12 cellular contexts compared by ENCODE assay signal in genomic region chr6:158038291-158039177, GRCh38. TPM values are rescaled to one million over a fixed set of nuclear protein-coding genes. Genes with fewer than 3 reads are reported as not detected.
A peak's percentile ranks its signal among the peaks of the same experiment; 100 is the strongest.
DNase-seq lines count a peak whose midpoint lies in the region; ATAC-seq and TF ChIP-seq lines count a peak whose summit lies in the region.
"Had no signal": no experiment of that assay in that cellular context is flagged by ENCODE, and none has a peak within 500 bp of the region (broad histone marks: within the 10 kb centered on the region; RNA-seq: fewer than 3 reads in every experiment).

No MANE protein-coding gene starts in this region.

- 93% methylated on average over 21 of the region's 21 CpGs for WGBS in hepatocyte (ENCODE audit: low lambda C conversion rate, missing lambda C conversion rate)

- DNase-seq in activated effector memory CD4-positive, alpha-beta T cell treated with anti-CD3 and anti-CD28 coated beads, Interleukin-2, amount 50 U/mL, for 16 hours, result peak; percentile 50
- DNase-seq in activated effector memory CD4-positive, alpha-beta T cell treated with Interleukin-2 at 50 U/mL for 16 hours, result no peak
- no peak for DNase-seq in WTC11 (ENCODE audit: low spot score)
- peak; percentile 3 for DNase-seq in hepatocyte (ENCODE audit: low spot score)
- DNase-seq in thoracic aorta (ENCODE audit: low spot score), result no peak
- no peak for DNase-seq in NCI-H2107 treated with DMSO at 0.1 percent for 48 hours (lab: John Stamatoyannopoulos, UW; ENCODE audit: unreplicated experiment)
- DNase-seq in DMS 273 treated with DMSO at 0.1 percent for 48 hours (lab: John Stamatoyannopoulos, UW), result no peak
- DNase-seq: amygdala, NCI-H2081 treated with DMSO at 0.1 percent for 48 hours, SIG-M5, small intestine had no signal

- H3K79me2 ChIP-seq in hepatocyte, result peaks cover 23% of the 10 kb centered on the region

- CTCF ChIA-PET in WTC11 (lab: Charles Lee), result interaction anchor here (1.0 to 1.2 kb wide), 2 partner anchors 12 to 13 kb away, joined by 4 read pairs; no protein-coding TSS in a partner anchor

- no peaks in the 10 kb centered on the region; the same call in 1 of the 2 replicates for H3K27me3 Mint-ChIP-seq in WTC11 (ENCODE audit: low read depth)

- H3K9me3 Mint-ChIP-seq in WTC11, result peaks cover 6% of the 10 kb centered on the region

- peak overlapping the region; percentile 23 for H3K27ac Mint-ChIP-seq in WTC11

- H3K4me3 ChIP-seq in hepatocyte (no peak overlapping the region), thoracic aorta (no peak overlapping the region)

- TF ChIP-seq CTCF in WTC11 (IDR thresholded peaks at IDR 0.05) (no peak), hepatocyte (IDR thresholded peaks at IDR 0.05; ENCODE audit: poor library complexity) (no peak), thoracic aorta (IDR thresholded peaks at IDR 0.05) (no peak)

- H2AFZ ChIP-seq in hepatocyte, result no peak overlapping the region

- H3K36me3 Mint-ChIP-seq in WTC11, result peaks cover 5% of the 10 kb centered on the region

- H3K27me3 ChIP-seq in hepatocyte (no peaks in the 10 kb centered on the region), thoracic aorta (replicated peaks; ENCODE audit: insufficient read depth) (no peaks in the 10 kb centered on the region)

- no peaks in the 10 kb centered on the region for H3K9me2 ChIP-seq in hepatocyte (replicated peaks; ENCODE audit: insufficient read depth)

- H3K27ac ChIP-seq in hepatocyte (peak overlapping the region; percentile 83), thoracic aorta (peak overlapping the region; percentile 88 to 97)

- no peak overlapping the region for H3K4me2 ChIP-seq in hepatocyte

- H3K4me1 ChIP-seq in hepatocyte (ENCODE audit: insufficient read depth) (peaks cover 55% of the 10 kb centered on the region), thoracic aorta (ENCODE audit: control insufficient read depth in 1 of 2, low read depth in 2 of 2) (peaks cover 49 to 74% of the 10 kb centered on the region in 2 donors)

- H3K9me3 ChIP-seq in hepatocyte (ENCODE audit: low read depth), result no peaks in the 10 kb centered on the region
- no peaks in the 10 kb centered on the region for H3K9me3 ChIP-seq in thoracic aorta

- POLR2A ChIA-PET in WTC11 (lab: Charles Lee), result interaction anchor here (1.4 kb wide), 1 partner anchor 11 kb away, joined by 3 read pairs; no protein-coding TSS in a partner anchor

- H3K36me3 ChIP-seq in hepatocyte (replicated peaks; ENCODE audit: insufficient read depth, low read depth) (no peaks in the 10 kb centered on the region), thoracic aorta (no peaks in the 10 kb centered on the region)

- peaks cover 13% of the 10 kb centered on the region for H3K4me1 Mint-ChIP-seq in WTC11

- H3K4me3 Mint-ChIP-seq in WTC11, result no peak overlapping the region

- H4K20me1 ChIP-seq in hepatocyte (ENCODE audit: insufficient read depth, poor library complexity, severe bottlenecking), result no peaks in the 10 kb centered on the region

- peak; percentile 16 for ATAC-seq in WTC11
- ATAC-seq in thoracic aorta (ENCODE audit: insufficient number of reproducible peaks, low FRiP score, low read depth), result no peak
- ATAC-seq in esophagus mucosa, result no peak

TF ChIP-seq in WTC11, 78 proteins besides CTCF, POLR2A, EP300 and RAD21:
- TF ChIP-seq CDX4 (CRISPR knock-in tag; IDR thresholded peaks at IDR 0.05; ENCODE audit: borderline replicate concordance) (no peak), FOXJ3 (CRISPR knock-in tag; IDR thresholded peaks at IDR 0.05; ENCODE audit: borderline replicate concordance) (no peak), E2F5 (CRISPR knock-in tag; IDR thresholded peaks at IDR 0.05) (no peak), ZNF219 (CRISPR knock-in tag; IDR thresholded peaks at IDR 0.05; ENCODE audit: borderline replicate concordance) (no peak), ZMAT4 (CRISPR knock-in tag; IDR thresholded peaks at IDR 0.05) (no peak), JAZF1 (CRISPR knock-in tag; IDR thresholded peaks at IDR 0.05) (no peak)

RNA-seq across cellular contexts. Expression of gene SYNJ2, which starts 56.9 kb away (rescaled TPM):
- 11.8 to 15.3 TPM (median 12.4 TPM) in 3 replicates for total RNA-seq in WTC11 (2021)
- 15.4 and 15.6 TPM in 2 replicates for total RNA-seq in hepatocyte
- polyA plus RNA-seq in hepatocyte, result 16.5 and 21.4 TPM in 2 replicates
- total RNA-seq in thoracic aorta, result 10 to 100 TPM; 30.6 to 48.5 TPM
- 12.9 TPM for total RNA-seq in esophagus mucosa

Comparison
In these comparisons a context has a peak if more than half of its experiments do, and no peak if none do; other contexts are left out.
1. DNase-seq: peak in activated effector memory CD4-positive, alpha-beta T cell treated with anti-CD3 and anti-CD28 coated beads, Interleukin-2, amount 50 U/mL, for 16 hours (single experiment) and hepatocyte (single experiment); none in activated effector memory CD4-positive, alpha-beta T cell treated with Interleukin-2 at 50 U/mL for 16 hours (single experiment), WTC11 (single experiment), thoracic aorta (single experiment), NCI-H2107 treated with DMSO at 0.1 percent for 48 hours (single experiment) and DMS 273 treated with DMSO at 0.1 percent for 48 hours (single experiment).